ENCODE assay signal across 10 cellular contexts in the genomic region with DNA sequence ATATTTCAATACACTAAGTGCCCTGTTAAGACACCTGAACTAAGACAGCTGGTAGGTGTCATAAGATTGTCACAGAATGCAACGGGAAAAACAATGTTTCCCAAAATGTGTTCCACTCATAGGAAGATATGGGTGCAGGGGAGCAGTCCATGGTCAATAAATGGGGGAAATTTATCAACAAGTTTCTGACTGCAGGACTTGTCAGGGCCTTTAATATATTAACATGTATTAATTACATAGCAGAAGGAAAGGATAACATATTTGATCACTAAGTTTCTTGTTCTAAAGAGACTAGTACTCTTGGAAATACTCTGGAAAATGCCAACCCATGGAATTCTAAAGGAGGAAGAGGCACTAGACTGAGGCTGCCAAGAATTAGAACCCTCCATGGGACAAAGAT. TPM values are rescaled to one million over a fixed set of nuclear protein-coding genes. Genes with fewer than 3 reads are reported as not detected.
"Had no signal": no experiment of that assay in that cellular context is flagged by ENCODE, and none has a peak within 500 bp of the region (broad histone marks: within the 10 kb centered on the region; RNA-seq: fewer than 3 reads in every experiment).

No MANE protein-coding gene starts in this region.

- H3K4me1 Mint-ChIP-seq: GM23338, H9 had no signal

- H3K9me3 Mint-ChIP-seq: GM23338, H9, HFFc6 had no signal

- H3K4me3 ChIP-seq: GM23248, GM23338, HAP-1 had no signal

- H3K9ac ChIP-seq: GM23248 had no signal

- H3K4me1 ChIP-seq: HAP-1 had no signal

- H3K36me3 ChIP-seq: HAP-1 had no signal

- FAIRE-seq: H1, H54 had no signal

- H3K27ac Mint-ChIP-seq: GM23338, HFFc6 had no signal

- H3K9me3 ChIP-seq: HAP-1 had no signal

- H2AFZ ChIP-seq: GM23248, GM23338 had no signal

- H3K4me3 Mint-ChIP-seq: GM23338, H9, HFFc6 had no signal

- H3K4me2 ChIP-seq: GM23338 had no signal

- DNase-seq: GOT3, H7, H9, HFFc6 had no signal

- H3K27ac ChIP-seq: GM23248 had no signal

RNA-seq across cellular contexts. Expression of a gene that starts 6.7 kb away (rescaled TPM):
- total RNA-seq: GM23248, GM23338, H1, H4, H7, H9, HFFc6 had no signal
- polyA plus RNA-seq: GM23248, GM23338, H1 had no signal

RNA-seq across cellular contexts. Expression of a gene that starts 29.2 kb away (rescaled TPM):
- total RNA-seq: GM23248 had no signal

RNA-seq across cellular contexts. Expression of a gene that starts 32.6 kb away (rescaled TPM):
- total RNA-seq: GM23248, GM23338, H1, H4, H7, H9, HFFc6 had no signal
- polyA plus RNA-seq: GM23248, GM23338, H1 had no signal

RNA-seq across cellular contexts. Expression of a gene that starts 54.9 kb away (rescaled TPM):
- total RNA-seq: H4, H7, HFFc6 had no signal
- polyA plus RNA-seq: GM23338 had no signal
